In genomic region chr7:149772236-149772820, GRCh38 we compare ENCODE assay signal across 1 cellular context.
A peak's percentile ranks its signal among the peaks of the same experiment; 100 is the strongest.
TF ChIP-seq lines count a peak whose summit lies in the region.

No MANE protein-coding gene starts in this region.

TF ChIP-seq in K562, 482 proteins besides CTCF, POLR2A, EP300 and RAD21 (continued from another document):
- no peak for TF ChIP-seq DACH1 (IDR thresholded peaks at IDR 0.05; ENCODE audit: partially characterized antibody)
- peak in 1 of 3 experiments; percentile 16; a peak in 1 of 6 replicates for TF ChIP-seq ZBTB11 (CRISPR knock-in tag; IDR thresholded peaks at IDR 0.05)
- TF ChIP-seq ZBTB26 (CRISPR knock-in tag; IDR thresholded peaks at IDR 0.05) = 0 out of 2 replicates have a peak, but pooled peaks have one; percentile 70
- TF ChIP-seq ZNF507 (tag; conservative IDR thresholded peaks at IDR 0.05) = no peak
- TF ChIP-seq ZNF232 (CRISPR knock-in tag; IDR thresholded peaks at IDR 0.05) = no peak
- TF ChIP-seq THRB (CRISPR knock-in tag; conservative IDR thresholded peaks at IDR 0.05) = no peak
- peak; percentile 51; the same call in 1 of the 2 replicates for TF ChIP-seq ZBTB40 (IDR thresholded peaks at IDR 0.05)
- no peak for TF ChIP-seq ZBTB40 (CRISPR knock-in tag; IDR thresholded peaks at IDR 0.05)
- TF ChIP-seq SNRNP70 (optimal IDR thresholded peaks at IDR 0.05; ENCODE audit: low read depth, low read length) = no peak
- no peak for TF ChIP-seq LARP7 (IDR thresholded peaks at IDR 0.05)
- TF ChIP-seq BRD4 (IDR thresholded peaks at IDR 0.05) = no peak
